7 cellular contexts compared by ENCODE assay signal in the genomic region with DNA sequence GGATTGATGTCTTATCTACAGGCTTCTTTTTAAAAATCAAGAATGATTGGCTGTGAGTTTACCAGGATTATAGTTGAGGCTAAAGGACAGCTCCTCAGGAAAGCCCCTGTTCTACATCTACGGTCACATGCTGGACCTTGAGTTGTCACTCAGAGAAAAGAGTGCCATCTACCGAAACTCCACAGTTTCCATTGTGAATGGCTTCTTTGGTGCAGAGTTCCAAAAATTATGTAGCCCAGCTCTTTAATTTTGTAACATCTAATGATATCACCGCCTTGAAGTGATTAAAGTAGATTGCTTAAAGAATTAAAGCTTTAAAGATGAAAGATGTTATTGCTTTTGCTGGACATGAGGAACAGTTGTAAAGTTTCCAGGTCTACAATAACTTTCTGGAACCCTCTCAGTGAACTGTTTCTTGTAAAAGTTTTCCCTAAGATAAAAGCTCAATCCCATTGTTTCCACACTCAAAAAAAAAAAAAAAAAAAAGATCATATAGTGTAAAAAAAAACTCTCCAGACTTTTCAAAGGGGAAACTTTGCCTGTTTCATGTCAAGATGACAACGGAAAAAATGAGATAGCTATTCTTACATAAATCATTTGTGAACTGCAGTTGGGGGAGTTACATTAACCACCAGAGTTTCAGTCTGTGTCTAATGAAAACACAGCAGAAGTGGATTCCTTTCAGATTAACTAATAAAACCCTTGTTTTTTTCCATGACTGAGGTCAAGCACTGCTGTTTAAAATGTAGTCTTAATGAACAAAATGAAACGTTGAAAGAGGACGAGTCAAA. TPM values are rescaled to one million over a fixed set of nuclear protein-coding genes. Genes with fewer than 3 reads are reported as not detected.
DNase-seq lines count a peak whose midpoint lies in the region; ATAC-seq, FAIRE-seq and TF ChIP-seq lines count a peak whose summit lies in the region.

No MANE protein-coding gene starts in this region.

- H3K4me3 Mint-ChIP-seq in progenitor cell of endocrine pancreas (ENCODE audit: low read depth), result no peak overlapping the region

- WGBS in esophagus muscularis mucosa, result 18% methylated on average over 6 of the region's 6 CpGs

- CTCF ChIA-PET in HCT116 (lab: Charles Lee), result interaction anchor here (0.8 to 5.0 kb wide), 11 partner anchors 8 to 466 kb away, joined by 3 to 85 read pairs (median 4); no protein-coding TSS in a partner anchor

- H3K79me2 ChIP-seq in HCT116 (ENCODE audit: insufficient read depth, low read length), result no peaks in the 10 kb centered on the region

- H3K36me3 ChIP-seq in HCT116 (ENCODE audit: control insufficient read depth in 1 of 2, insufficient read depth in 2 of 2, low read length in 2 of 2) (no peaks in the 10 kb centered on the region), esophagus muscularis mucosa (no peaks in the 10 kb centered on the region)

- TF ChIP-seq CTCF in HCT116 (IDR thresholded peaks at IDR 0.05 in 2 of 3, conservative IDR thresholded peaks at IDR 0.05 in 1 of 3; ENCODE audit: borderline replicate concordance in 1 of 3, insufficient read depth in 1 of 3, low read depth in 2 of 3, low read length in 2 of 3) (peak; percentile 42 to 57 (median 46); a peak in 4 of 6 replicates), esophagus muscularis mucosa (IDR thresholded peaks at IDR 0.05) (peak; percentile 32 to 51 (median 44)), progenitor cell of endocrine pancreas (IDR thresholded peaks at IDR 0.05; ENCODE audit: unreplicated experiment) (peak; percentile 21)

- DNase-seq in HCT116 (ENCODE audit: low read depth, low spot score) (peak; percentile 31), NCI-H2227 (lab: John Stamatoyannopoulos, UW; ENCODE audit: unreplicated experiment) (peak; percentile 30), esophagus muscularis mucosa (ENCODE audit: extremely low spot score) (no peak), progenitor cell of endocrine pancreas (ENCODE audit: low spot score, unreplicated experiment) (no peak), GM12892 (ENCODE audit: insufficient read length) (no peak)
- no peak for DNase-seq in activated CD4-positive, alpha-beta T cell treated with anti-CD3 and anti-CD28 coated beads for 48 hours

- H3K4me2 ChIP-seq in HCT116 (ENCODE audit: low read length), result peak overlapping the region; percentile 41

- H3K27me3 Mint-ChIP-seq in progenitor cell of endocrine pancreas, result no peaks in the 10 kb centered on the region

- H3K9me3 ChIP-seq in HCT116 (ENCODE audit: control insufficient read depth in 1 of 2, insufficient read depth in 1 of 2, low read depth in 1 of 2, low read length in 2 of 2) (no peaks in the 10 kb centered on the region), esophagus muscularis mucosa (no peaks in the 10 kb centered on the region)

- no peaks in the 10 kb centered on the region for H3K36me3 Mint-ChIP-seq in progenitor cell of endocrine pancreas (ENCODE audit: insufficient read depth)

- peak; percentile 78 for TF ChIP-seq RAD21 in HCT116 (IDR thresholded peaks at IDR 0.05; ENCODE audit: low read depth)

- H3K4me3 ChIP-seq in HCT116 (replicated peaks in 1 of 2; ENCODE audit: low read depth in 1 of 2, low read length in 2 of 2), result no peak overlapping the region; a peak in 1 of 4 replicates
- H3K4me3 ChIP-seq in esophagus muscularis mucosa, result peak overlapping the region; percentile 50 to 63 (median 60)

- no TSS peak for BruUV-seq in HCT116 (replicated peaks; lab: Mats Ljungman, UMichigan)

- peak overlapping the region; percentile 17 for H3K27ac Mint-ChIP-seq in progenitor cell of endocrine pancreas

- no peak for FAIRE-seq in GM12892 (lab: Jason Lieb, UNC)

- H3K4me1 ChIP-seq in HCT116 (ENCODE audit: control insufficient read depth in 1 of 2, insufficient read depth in 2 of 2, low read length in 2 of 2) (peaks cover 0 to 18% of the 10 kb centered on the region in 2 experiments; a peak in 2 of 4 replicates), esophagus muscularis mucosa (peaks cover 0 to 62% (median 45%) of the 10 kb centered on the region in 4 donors)

- H3K27me3 ChIP-seq in HCT116 (ENCODE audit: insufficient read depth, low read length), result no peaks in the 10 kb centered on the region
- no peaks in the 10 kb centered on the region for H3K27me3 ChIP-seq in esophagus muscularis mucosa

- no peak for TF ChIP-seq POLR2A in HCT116 (IDR thresholded peaks at IDR 0.05; ENCODE audit: borderline replicate concordance, extremely low read depth, insufficient read depth, insufficient read length)
- TF ChIP-seq POLR2A in esophagus muscularis mucosa (IDR thresholded peaks at IDR 0.05; ENCODE audit: low read depth), result no peak
- TF ChIP-seq POLR2A in GM12892 (IDR thresholded peaks at IDR 0.05; ENCODE audit: low read depth, low read length), result no peak

- no peak for TF ChIP-seq EP300 in esophagus muscularis mucosa (IDR thresholded peaks at IDR 0.05)

- H3K9ac ChIP-seq in HCT116 (ENCODE audit: low read length), result no peak overlapping the region

- H4K20me1 ChIP-seq in HCT116 (ENCODE audit: insufficient read depth), result no peaks in the 10 kb centered on the region

- H3K27ac ChIP-seq in HCT116 (ENCODE audit: low read depth, low read length), result no peak overlapping the region
- H3K27ac ChIP-seq in esophagus muscularis mucosa (replicated peaks in 1 of 4), result peak overlapping the region; percentile 79 to 84 (median 82)

- H3K9me2 ChIP-seq in HCT116 (ENCODE audit: insufficient read depth), result no peaks in the 10 kb centered on the region

- H2AFZ ChIP-seq in HCT116 (ENCODE audit: low read depth, low read length, poor library complexity, severe bottlenecking), result peak overlapping the region; percentile 97

- ATAC-seq in GM18861 (IDR thresholded peaks at IDR 0.05; ENCODE audit: unreplicated experiment) (peak; percentile 84), HCT116 (peak; percentile 92)

- RAD21 ChIA-PET in HCT116 (lab: Charles Lee; ENCODE audit: low non-redundant PET in 1 of 2, low total read pairs in 2 of 2, uncharacterized antibody in 2 of 2, unreplicated experiment in 2 of 2), result interaction anchor here (1.3 kb wide), 2 partner anchors 454 kb away, joined by 5 to 7 read pairs; no protein-coding TSS in a partner anchor

- intact Hi-C loops in HCT116 (cut with micrococcal nuclease), result loop anchor here (5.0 to 10.0 kb wide), 2 partner anchors 196 to 1134 kb away; no protein-coding TSS in a partner anchor
- intact Hi-C loops in esophagus muscularis mucosa (cut with DNase I), result loop anchor here (5.0 to 10.0 kb wide), 4 partner anchors 84 to 684 kb away; a partner anchor contains a TSS

- POLR2A ChIA-PET in HCT116 (lab: Charles Lee), result no interaction called here

- H3K9me3 Mint-ChIP-seq in progenitor cell of endocrine pancreas (ENCODE audit: low read depth), result no peaks in the 10 kb centered on the region

- H3K4me1 Mint-ChIP-seq in progenitor cell of endocrine pancreas (ENCODE audit: low read depth), result no peaks in the 10 kb centered on the region

TF ChIP-seq in HCT116, 20 proteins besides CTCF, POLR2A, EP300 and RAD21:
- TF ChIP-seq, protein P1, sequence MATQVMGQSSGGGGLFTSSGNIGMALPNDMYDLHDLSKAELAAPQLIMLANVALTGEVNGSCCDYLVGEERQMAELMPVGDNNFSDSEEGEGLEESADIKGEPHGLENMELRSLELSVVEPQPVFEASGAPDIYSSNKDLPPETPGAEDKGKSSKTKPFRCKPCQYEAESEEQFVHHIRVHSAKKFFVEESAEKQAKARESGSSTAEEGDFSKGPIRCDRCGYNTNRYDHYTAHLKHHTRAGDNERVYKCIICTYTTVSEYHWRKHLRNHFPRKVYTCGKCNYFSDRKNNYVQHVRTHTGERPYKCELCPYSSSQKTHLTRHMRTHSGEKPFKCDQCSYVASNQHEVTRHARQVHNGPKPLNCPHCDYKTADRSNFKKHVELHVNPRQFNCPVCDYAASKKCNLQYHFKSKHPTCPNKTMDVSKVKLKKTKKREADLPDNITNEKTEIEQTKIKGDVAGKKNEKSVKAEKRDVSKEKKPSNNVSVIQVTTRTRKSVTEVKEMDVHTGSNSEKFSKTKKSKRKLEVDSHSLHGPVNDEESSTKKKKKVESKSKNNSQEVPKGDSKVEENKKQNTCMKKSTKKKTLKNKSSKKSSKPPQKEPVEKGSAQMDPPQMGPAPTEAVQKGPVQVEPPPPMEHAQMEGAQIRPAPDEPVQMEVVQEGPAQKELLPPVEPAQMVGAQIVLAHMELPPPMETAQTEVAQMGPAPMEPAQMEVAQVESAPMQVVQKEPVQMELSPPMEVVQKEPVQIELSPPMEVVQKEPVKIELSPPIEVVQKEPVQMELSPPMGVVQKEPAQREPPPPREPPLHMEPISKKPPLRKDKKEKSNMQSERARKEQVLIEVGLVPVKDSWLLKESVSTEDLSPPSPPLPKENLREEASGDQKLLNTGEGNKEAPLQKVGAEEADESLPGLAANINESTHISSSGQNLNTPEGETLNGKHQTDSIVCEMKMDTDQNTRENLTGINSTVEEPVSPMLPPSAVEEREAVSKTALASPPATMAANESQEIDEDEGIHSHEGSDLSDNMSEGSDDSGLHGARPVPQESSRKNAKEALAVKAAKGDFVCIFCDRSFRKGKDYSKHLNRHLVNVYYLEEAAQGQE (IDR thresholded peaks at IDR 0.05; ENCODE audit: low read depth), result no peak
- TF ChIP-seq YY1 (IDR thresholded peaks at IDR 0.05; ENCODE audit: extremely low read depth, insufficient replicate concordance, low read depth, low read length) (peak; percentile 28), ZNF274 (IDR thresholded peaks at IDR 0.05; ENCODE audit: low read depth, low read length) (no peak), CEBPB (IDR thresholded peaks at IDR 0.05; ENCODE audit: low read depth) (no peak), POLR2AphosphoS5 (IDR thresholded peaks at IDR 0.05; ENCODE audit: low read depth, low read length) (no peak; the same call in 1 of the 2 replicates), ZFX (IDR thresholded peaks at IDR 0.05) (no peak), EGR1 (IDR thresholded peaks at IDR 0.05; ENCODE audit: low read depth) (no peak), FOSL1 (IDR thresholded peaks at IDR 0.05; ENCODE audit: low read depth) (peak; percentile 20), SP1 (IDR thresholded peaks at IDR 0.05; ENCODE audit: low read depth) (peak; percentile 18; the same call in 1 of the 2 replicates)
- TF ChIP-seq, protein P2, sequence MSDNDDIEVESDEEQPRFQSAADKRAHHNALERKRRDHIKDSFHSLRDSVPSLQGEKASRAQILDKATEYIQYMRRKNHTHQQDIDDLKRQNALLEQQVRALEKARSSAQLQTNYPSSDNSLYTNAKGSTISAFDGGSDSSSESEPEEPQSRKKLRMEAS (IDR thresholded peaks at IDR 0.05), result peak; percentile 56

RNA-seq across cellular contexts. Expression of a gene that starts 4.3 kb away (rescaled TPM):
- total RNA-seq in HCT116 (2021; ENCODE audit: unreplicated experiment) (1.0 TPM), esophagus muscularis mucosa (100 to 1,000 TPM; 182 to 480 (median 236) TPM), progenitor cell of endocrine pancreas (15.5 and 30.4 TPM in 2 replicates)
- polyA plus RNA-seq in HCT116 (2012), result 0.02 and 0.05 TPM in 2 replicates
- 0.04 TPM for polyA plus RNA-seq in GM12892 (2012; ENCODE audit: missing spikeins)

Comparison
In these comparisons a context has a peak if more than half of its experiments do, and no peak if none do; other contexts are left out.
1. DNase-seq: peak in HCT116 (single experiment) and NCI-H2227 (single experiment); none in esophagus muscularis mucosa (single experiment), progenitor cell of endocrine pancreas (single experiment), activated CD4-positive, alpha-beta T cell treated with anti-CD3 and anti-CD28 coated beads for 48 hours (single experiment) and GM12892 (single experiment).
2. H3K4me3 ChIP-seq: peak in esophagus muscularis mucosa (4 of 4); none in HCT116 (0 of 2).
3. Peak in every context shown above with its lines, with median percentiles within 50 percentile points of each other: CTCF ChIP-seq.